21 cellular contexts compared by ENCODE assay signal in genomic region chr14:51879170-51879569, GRCh38. TPM values are rescaled to one million over a fixed set of nuclear protein-coding genes. Genes with fewer than 3 reads are reported as not detected.
A peak's percentile ranks its signal among the peaks of the same experiment; 100 is the strongest.
DNase-seq lines count a peak whose midpoint lies in the region; ATAC-seq, FAIRE-seq and TF ChIP-seq lines count a peak whose summit lies in the region.
"Had no signal": no experiment of that assay in that cellular context is flagged by ENCODE, and none has a peak within 500 bp of the region (broad histone marks: within the 10 kb centered on the region; RNA-seq: fewer than 3 reads in every experiment).

No MANE protein-coding gene starts in this region.

- no peak for TF ChIP-seq CTCF in CD14-positive monocyte (IDR thresholded peaks at IDR 0.05)

- peaks cover 49% of the 10 kb centered on the region for H3K4me1 Mint-ChIP-seq in CD14-positive monocyte

- peaks cover 0 to 1% (median 0%) of the 10 kb centered on the region in 7 donors for H3K9me3 Mint-ChIP-seq in CD14-positive monocyte
- H3K9me3 Mint-ChIP-seq: activated naive CD4-positive, alpha-beta T cell treated with anti-CD3 and anti-CD28 coated beads, Interleukin-2, amount 50 U/mL, for 24 hours; endodermal cell; stimulated activated naive CD8-positive, alpha-beta T cell treated with anti-CD3 and anti-CD28 coated beads, Interleukin-15, amount 100 ng/mL, for 72 hours; WTC11 had no signal

- DNase-seq in CD14-positive monocyte (ENCODE audit: low spot score): no peak
- no peak for DNase-seq in GM19239 (ENCODE audit: insufficient read length, low spot score)
- DNase-seq in stimulated activated naive CD4-positive, alpha-beta T cell (lab: John Stamatoyannopoulos, UW): no peak
- no peak for DNase-seq in NCI-H446 treated with DMSO at 0.1 percent for 48 hours (lab: John Stamatoyannopoulos, UW)
- DNase-seq in COLO668 (lab: John Stamatoyannopoulos, UW; ENCODE audit: unreplicated experiment): no peak
- DNase-seq: activated T-cell treated with anti-CD3 and anti-CD28 coated beads, Interleukin-2, amount 50 U/mL, for 4 hours; endodermal cell; GOT3; NCI-H1092 treated with DMSO at 0.1 percent for 48 hours; NCI-H2029; NK-92 treated with Interleukin-12 subunit alpha and Interleukin-12 subunit beta, amount 100 ng/mL, for 24 hours; SK-N-SH; stimulated activated CD4-positive, alpha-beta T cell treated with anti-CD3 and anti-CD28 coated beads, Interleukin-1b, Interleukin-23, amount 100 ng/mL, for 48 hours; stimulated activated naive CD8-positive, alpha-beta T cell treated with anti-CD3 and anti-CD28 coated beads, Interleukin-15, amount 100 ng/mL, for 72 hours; transverse colon had no signal

- FAIRE-seq in islet of Langerhans (lab: Jason Lieb, UNC) (peak; percentile 49), GM19239 (lab: Jason Lieb, UNC) (no peak)
- FAIRE-seq: RCC 7860 had no signal

- peak overlapping the region in 1 of 2 donors; percentile 10 for H3K4me3 Mint-ChIP-seq in CD14-positive monocyte
- H3K4me3 Mint-ChIP-seq: activated naive CD4-positive, alpha-beta T cell treated with anti-CD3 and anti-CD28 coated beads, Interleukin-2, amount 50 U/mL, for 24 hours; activated T-cell treated with anti-CD3 and anti-CD28 coated beads, Interleukin-2, amount 50 U/mL, for 4 hours; endodermal cell; stimulated activated naive CD8-positive, alpha-beta T cell treated with anti-CD3 and anti-CD28 coated beads, Interleukin-15, amount 100 ng/mL, for 72 hours; WTC11 had no signal

- intact Hi-C loops in CD14-positive monocyte (cut with micrococcal nuclease): no loop called here

- peak overlapping the region in 6 of 7 donors; percentile 9 to 87 (median 50) for H3K27ac Mint-ChIP-seq in CD14-positive monocyte
- H3K27ac Mint-ChIP-seq: activated naive CD4-positive, alpha-beta T cell treated with anti-CD3 and anti-CD28 coated beads, Interleukin-2, amount 50 U/mL, for 24 hours; endodermal cell; stimulated activated naive CD8-positive, alpha-beta T cell treated with anti-CD3 and anti-CD28 coated beads, Interleukin-15, amount 100 ng/mL, for 72 hours; WTC11 had no signal

- peak; percentile 51 for ATAC-seq in GM18502 (IDR thresholded peaks at IDR 0.05; ENCODE audit: poor library complexity, unreplicated experiment)
- ATAC-seq in HG03095 (IDR thresholded peaks at IDR 0.05; ENCODE audit: unreplicated experiment): peak; percentile 41
- ATAC-seq: activated T-cell treated with anti-CD3 and anti-CD28 coated beads, Interleukin-2, amount 50 U/mL, for 4 hours; stimulated activated naive CD8-positive, alpha-beta T cell treated with anti-CD3 and anti-CD28 coated beads, Interleukin-15, amount 100 ng/mL, for 72 hours; WTC11 had no signal

- H3K27me3 Mint-ChIP-seq in CD14-positive monocyte (ENCODE audit: low read depth in 3 of 3): peaks cover 0 to 1% (median 0%) of the 10 kb centered on the region in 3 donors
- H3K27me3 Mint-ChIP-seq: activated naive CD4-positive, alpha-beta T cell treated with anti-CD3 and anti-CD28 coated beads, Interleukin-2, amount 50 U/mL, for 24 hours; stimulated activated naive CD8-positive, alpha-beta T cell treated with anti-CD3 and anti-CD28 coated beads, Interleukin-15, amount 100 ng/mL, for 72 hours had no signal

- peaks cover 47 to 49% of the 10 kb centered on the region in 2 donors for H3K36me3 Mint-ChIP-seq in CD14-positive monocyte
- H3K36me3 Mint-ChIP-seq: WTC11 had no signal

RNA-seq across cellular contexts. Expression of gene GNG2, which starts 18.8 kb away (rescaled TPM):
- polyA plus RNA-seq in CD14-positive monocyte: 100 to 1,000 TPM; 146 to 151 TPM
